8 cellular contexts compared by ENCODE assay signal in genomic region chr15:40694706-40695468, GRCh38. TPM values are rescaled to one million over a fixed set of nuclear protein-coding genes. Genes with fewer than 3 reads are reported as not detected.
DNase-seq lines count a peak whose midpoint lies in the region; ATAC-seq and TF ChIP-seq lines count a peak whose summit lies in the region.

TSS of gene RAD51 (plus strand) at chr15:40695174. CDS start at chr15:40698759, 3,585 bp downstream.

- peak within 1 kb of the TSS; percentile 73 for H3K27ac ChIP-seq in adipose tissue (ENCODE audit: low read depth, low read length)
- H3K27ac ChIP-seq in heart left ventricle, result peak within 1 kb of the TSS; percentile 93 to 100 (median 99)

- H3K4me1 Mint-ChIP-seq in T-cell, result peaks cover 19 to 27% (median 23%) of the 10 kb centered on the region in 3 donors
- peaks cover 18% of the 10 kb centered on the region for H3K4me1 Mint-ChIP-seq in type B pancreatic cell (ENCODE audit: unreplicated experiment)

- no peaks in the 10 kb centered on the region for H3K9me3 ChIP-seq in heart left ventricle

- H3K27me3 Mint-ChIP-seq in T-cell (no peaks in the 10 kb centered on the region), type B pancreatic cell (no peaks in the 10 kb centered on the region)

- peak within 1 kb of the TSS; percentile 63 to 96 (median 84) for H3K4me3 ChIP-seq in heart left ventricle

- H3K27me3 ChIP-seq in heart left ventricle, result no peaks in the 10 kb centered on the region

- H3K9me3 Mint-ChIP-seq in T-cell, result no peaks in the 10 kb centered on the region
- H3K9me3 Mint-ChIP-seq in type B pancreatic cell, result no peaks in the 10 kb centered on the region

- intact Hi-C loops in heart left ventricle (cut with DNase I), result loop anchor here in 6 of 10 donors (1.0 to 10.0 kb wide), 7 partner anchors 52 to 200 kb away; partner anchors contain the start of genes VPS18 (in 4 of the 6), KNL1 (in 3 of the 6) and RMDN3 (in 3 of the 6)

- H3K36me3 Mint-ChIP-seq in T-cell (peaks cover 3% of the 10 kb centered on the region), type B pancreatic cell (peaks cover 4% of the 10 kb centered on the region)

- in situ Hi-C loops in GM13976 (cut with MboI; ENCODE audit: low sequenced_read_pairs, unreplicated experiment), result no loop called here

- no peak for TF ChIP-seq CTCF in GM13976 (IDR thresholded peaks at IDR 0.05; ENCODE audit: borderline replicate concordance, control extremely low read depth, extremely low read depth, insufficient read depth, missing control alignments)
- no peak for TF ChIP-seq CTCF in heart left ventricle (IDR thresholded peaks at IDR 0.05)
- TF ChIP-seq CTCF in type B pancreatic cell (conservative IDR thresholded peaks at IDR 0.05), result no peak

- POLR2A ChIA-PET in T-cell (lab: Charles Lee), result interaction anchor here in 1 of 2 donors (0.6 to 1.7 kb wide), 5 partner anchors 49 to 240 kb away, joined by 3 to 7 read pairs (median 4); partner anchors contain the start of genes CCDC32, RPUSD2 and ZFYVE19

- ATAC-seq in HG02852 (IDR thresholded peaks at IDR 0.05; ENCODE audit: unreplicated experiment) (peak; percentile 73), T-cell (replicated peaks in 1 of 4) (peak; percentile 95 to 96 (median 96)), heart left ventricle (peak; percentile 97 to 99 (median 99))

- peaks cover 0 to 21% (median 14%) of the 10 kb centered on the region in 12 donors for H3K4me1 ChIP-seq in heart left ventricle

- CTCF ChIA-PET in T-cell (lab: Charles Lee), result interaction anchor here (0.5 to 2.5 kb wide), 14 partner anchors 13 to 201 kb away, joined by 3 to 18 read pairs (median 4); partner anchors contain the start of genes CCDC32 (in 1 of the 2), RPUSD2 (in 1 of the 2) and VPS18 (in 1 of the 2)

- H3K27ac Mint-ChIP-seq in T-cell (peak within 1 kb of the TSS; percentile 96 to 100), type B pancreatic cell (peak within 1 kb of the TSS; percentile 92)

- peak in 1 of 2 donors; percentile 74 for TF ChIP-seq POLR2A in heart left ventricle (IDR thresholded peaks at IDR 0.05)

- DNase-seq in GM13976 (ENCODE audit: low spot score) (peak; percentile 95), NCI-H146 (lab: John Stamatoyannopoulos, UW) (peak; percentile 87), T-cell (peak; percentile 82 to 94 (median 91)), heart left ventricle (peak; percentile 93 to 95 (median 95)), pons (ENCODE audit: low spot score) (peak; percentile 86), type B pancreatic cell (ENCODE audit: extremely low spot score, unreplicated experiment) (peak; percentile 91)

- peaks cover 0 to 21% (median 9%) of the 10 kb centered on the region in 9 donors for H3K36me3 ChIP-seq in heart left ventricle

- H3K4me3 Mint-ChIP-seq in T-cell, result peak within 1 kb of the TSS; percentile 98 to 100 (median 99)
- peak within 1 kb of the TSS; percentile 99 for H3K4me3 Mint-ChIP-seq in type B pancreatic cell

- 0% methylated on average over 67 to 80 of the region's 80 CpGs for WGBS in adipose tissue, 3 donors
- WGBS in heart left ventricle, 4 donors, result 0 to 1% (median 1%) methylated on average over 60 to 80 of the region's 80 CpGs

RNA-seq across cellular contexts. Expression of gene RAD51, which starts in this region (rescaled TPM):
- total RNA-seq in T-cell (1 to 10 TPM in 4 of 5 donors, under 1 TPM in 1; 0.85 to 2.5 (median 1.2) TPM), heart left ventricle (1 to 10 TPM in 3 of 9 donors, under 1 TPM in 4, not detected in 2; 0.48 to 3.9 (median 0.65) TPM), type B pancreatic cell (ENCODE audit: low replicate concordance) (15.7 and 20.5 TPM in 2 replicates)
- polyA plus RNA-seq in adipose tissue (1 to 10 TPM in 1 of 3 donors, under 1 TPM in 2; 0.24 to 1.0 (median 0.31) TPM), heart left ventricle (under 1 TPM; 0.15 to 0.36 TPM)

Comparison
In these comparisons a context has a peak if more than half of its experiments do, and no peak if none do; other contexts are left out.
1. Peak in every context shown above with its lines: DNase-seq, ATAC-seq, H3K4me3 ChIP-seq and H3K27ac ChIP-seq.